In the genomic region with DNA sequence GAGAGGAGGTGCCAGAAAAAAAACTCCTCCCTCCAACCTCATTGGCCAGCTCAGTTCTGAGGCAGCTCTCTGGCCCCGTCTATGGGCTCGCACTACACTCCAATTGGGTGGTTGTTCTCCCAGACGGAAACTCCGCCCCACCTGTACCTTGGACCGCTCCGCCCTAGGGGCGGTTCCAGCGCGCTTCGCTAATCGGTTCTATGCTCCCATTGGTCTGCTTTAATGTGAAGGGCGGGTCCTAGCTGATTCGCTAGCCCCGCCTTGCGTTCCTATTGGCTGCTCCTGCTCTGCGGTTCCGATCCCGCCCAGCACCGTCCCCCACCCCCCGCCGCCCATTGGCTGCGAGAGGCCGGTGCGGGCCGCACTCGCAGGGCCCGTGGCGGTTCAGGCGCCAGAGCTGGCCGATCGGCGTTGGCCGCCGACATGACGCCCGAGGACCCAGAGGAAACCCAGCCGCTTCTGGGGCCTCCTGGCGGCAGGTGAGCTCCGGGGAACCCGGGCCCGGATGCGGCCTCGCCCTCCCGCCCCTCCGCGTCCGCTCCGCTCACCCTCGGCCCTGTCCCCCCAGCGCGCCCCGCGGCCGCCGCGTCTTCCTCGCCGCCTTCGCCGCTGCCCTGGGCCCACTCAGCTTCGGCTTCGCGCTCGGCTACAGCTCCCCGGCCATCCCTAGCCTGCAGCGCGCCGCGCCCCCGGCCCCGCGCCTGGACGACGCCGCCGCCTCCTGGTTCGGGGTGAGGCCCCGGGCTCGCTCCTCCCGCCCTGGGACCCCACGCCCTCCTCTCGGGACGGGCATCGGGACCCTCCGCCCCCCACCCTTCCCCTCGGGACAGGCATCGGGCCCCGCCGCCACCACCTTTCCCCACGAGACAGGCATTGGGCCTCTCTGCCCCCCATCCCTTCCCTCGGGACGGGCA, we compare ENCODE assay signal across 8 cellular contexts. TPM values are rescaled to one million over a fixed set of nuclear protein-coding genes. Genes with fewer than 3 reads are reported as not detected.
DNase-seq lines count a peak whose midpoint lies in the region; FAIRE-seq and TF ChIP-seq lines count a peak whose summit lies in the region.

A gene with protein sequence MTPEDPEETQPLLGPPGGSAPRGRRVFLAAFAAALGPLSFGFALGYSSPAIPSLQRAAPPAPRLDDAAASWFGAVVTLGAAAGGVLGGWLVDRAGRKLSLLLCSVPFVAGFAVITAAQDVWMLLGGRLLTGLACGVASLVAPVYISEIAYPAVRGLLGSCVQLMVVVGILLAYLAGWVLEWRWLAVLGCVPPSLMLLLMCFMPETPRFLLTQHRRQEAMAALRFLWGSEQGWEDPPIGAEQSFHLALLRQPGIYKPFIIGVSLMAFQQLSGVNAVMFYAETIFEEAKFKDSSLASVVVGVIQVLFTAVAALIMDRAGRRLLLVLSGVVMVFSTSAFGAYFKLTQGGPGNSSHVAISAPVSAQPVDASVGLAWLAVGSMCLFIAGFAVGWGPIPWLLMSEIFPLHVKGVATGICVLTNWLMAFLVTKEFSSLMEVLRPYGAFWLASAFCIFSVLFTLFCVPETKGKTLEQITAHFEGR (plus strand): TSS at position 362 of the 914 bp plus-strand sequence. CDS start 62 bp downstream, at position 424.

- H2AFZ ChIP-seq in endothelial cell of umbilical vein (ENCODE audit: low read depth, low read length), result peak within 1 kb of the TSS; percentile 97

- H3K36me3 Mint-ChIP-seq in mesothelial cell of epicardium, result peaks cover 2% of the 10 kb centered on the region

- H3K4me1 Mint-ChIP-seq in mesothelial cell of epicardium, result peaks cover 35% of the 10 kb centered on the region

- H3K4me1 ChIP-seq in NT2/D1 (ENCODE audit: insufficient read depth, insufficient read length) (peaks cover 10% of the 10 kb centered on the region), endothelial cell of umbilical vein (ENCODE audit: control insufficient read depth, extremely low read depth, insufficient read depth, low read length) (peaks cover 9% of the 10 kb centered on the region)

- POLR2A ChIA-PET in endothelial cell of umbilical vein (lab: Charles Lee), result interaction anchor here (0.6 to 1.3 kb wide), 5 partner anchors 27 to 1261 kb away, joined by 3 to 7 read pairs (median 3); a partner anchor contains a TSS

- peak; percentile 97 for FAIRE-seq in endothelial cell of umbilical vein (lab: Jason Lieb, UNC)

- H3K27ac ChIP-seq in endothelial cell of umbilical vein (ENCODE audit: insufficient read depth, low read depth, low read length), result peak within 1 kb of the TSS; percentile 5

- H3K4me2 ChIP-seq in endothelial cell of umbilical vein (ENCODE audit: insufficient read depth, low read length), result peak within 1 kb of the TSS; percentile 81

- H3K27me3 ChIP-seq in NT2/D1 (ENCODE audit: insufficient read depth, insufficient read length) (peaks cover 16% of the 10 kb centered on the region), endothelial cell of umbilical vein (ENCODE audit: control insufficient read depth in 2 of 2, insufficient read depth in 2 of 2, low read length in 2 of 2) (peaks cover 2 to 4% of the 10 kb centered on the region in 2 experiments)

- peak within 1 kb of the TSS; percentile 92 for H3K9ac ChIP-seq in NT2/D1 (ENCODE audit: insufficient read length, low read depth)
- H3K9ac ChIP-seq in endothelial cell of umbilical vein (replicated peaks; ENCODE audit: extremely low read depth, insufficient read depth, low read length), result peak within 1 kb of the TSS; percentile 59

- H3K36me3 ChIP-seq in NT2/D1 (ENCODE audit: insufficient read depth, insufficient read length, low read length) (peaks cover 38% of the 10 kb centered on the region), endothelial cell of umbilical vein (ENCODE audit: control insufficient read depth in 2 of 2, extremely low read depth in 1 of 2, insufficient read depth in 2 of 2, low read length in 2 of 2) (no peaks in the 10 kb centered on the region)

- H3K4me3 Mint-ChIP-seq in mesothelial cell of epicardium, result peak within 1 kb of the TSS; percentile 77

- intact Hi-C loops in endothelial cell of umbilical vein (cut with micrococcal nuclease), result loop anchor here (1.0 kb wide), 4 partner anchors 27 to 457 kb away; a partner anchor contains a TSS

- no peaks in the 10 kb centered on the region for H3K79me2 ChIP-seq in endothelial cell of umbilical vein (ENCODE audit: control insufficient read depth, insufficient read depth, low read length)

- no peaks in the 10 kb centered on the region for H3K9me1 ChIP-seq in endothelial cell of umbilical vein (replicated peaks; ENCODE audit: control insufficient read depth, extremely low read depth, insufficient read depth, low read length)

- dilution Hi-C loops in endothelial cell of umbilical vein (cut with MboI; ENCODE audit: extremely low pct_ligation_motif_present, low sequenced_read_pairs), result no loop called here

- H3K4me3 ChIP-seq in NT2/D1 (ENCODE audit: insufficient read length, low read depth) (peak within 1 kb of the TSS; percentile 81), endothelial cell of umbilical vein (replicated peaks in 1 of 3; ENCODE audit: insufficient read depth in 1 of 3, low read depth in 1 of 3, low read length in 3 of 3) (peak within 1 kb of the TSS; percentile 42 to 85 (median 60))

- no peaks in the 10 kb centered on the region for H3K27me3 Mint-ChIP-seq in mesothelial cell of epicardium (ENCODE audit: low read depth)

- H3K9me3 Mint-ChIP-seq in mesothelial cell of epicardium, result no peaks in the 10 kb centered on the region

- TF ChIP-seq POLR2A in endothelial cell of umbilical vein (IDR thresholded peaks at IDR 0.05; ENCODE audit: low read depth, low read length), result peak; percentile 62

- BruUV-seq in endothelial cell of umbilical vein (replicated peaks; lab: Mats Ljungman, UMichigan), result no TSS peak

- CTCF ChIA-PET in endothelial cell of umbilical vein (lab: Charles Lee), result interaction anchor here (0.7 to 3.5 kb wide), 20 partner anchors 10 to 456 kb away, joined by 3 to 19 read pairs (median 4); a partner anchor contains a TSS

- no peaks in the 10 kb centered on the region for H4K20me1 ChIP-seq in endothelial cell of umbilical vein (replicated peaks; ENCODE audit: control insufficient read depth, extremely low read depth, insufficient read depth, low read length)

- TF ChIP-seq CTCF in GM20000 (IDR thresholded peaks at IDR 0.05; ENCODE audit: extremely low read depth, missing control alignments), result no peak
- TF ChIP-seq CTCF in endothelial cell of umbilical vein (IDR thresholded peaks at IDR 0.05; ENCODE audit: extremely low read depth in 1 of 2, insufficient read depth in 1 of 2, low read depth in 1 of 2, low read length in 2 of 2), result no peak
- no peak for TF ChIP-seq CTCF in mesothelial cell of epicardium (IDR thresholded peaks at IDR 0.05; ENCODE audit: unreplicated experiment)

- DNase-seq in COLO668 (lab: John Stamatoyannopoulos, UW; ENCODE audit: unreplicated experiment), result peak; percentile 99
- peak; percentile 98 for DNase-seq in GM20000 (ENCODE audit: low spot score)
- peak; percentile 97 for DNase-seq in HS-5 (ENCODE audit: low read depth)
- DNase-seq in NT2/D1 (ENCODE audit: low read depth, low spot score), result peak; percentile 99
- peak; percentile 85 for DNase-seq in activated T-cell treated with anti-CD3 and anti-CD28 coated beads for 24 hours (ENCODE audit: low read depth)
- DNase-seq in endothelial cell of umbilical vein (ENCODE audit: low read depth, low spot score), result peak; percentile 100
- peak; percentile 97 for DNase-seq in mesothelial cell of epicardium (ENCODE audit: low spot score in 2 of 2, unreplicated experiment in 2 of 2)
- peak; percentile 79 to 85 for DNase-seq in stimulated activated CD8-positive, alpha-beta memory T cell treated with anti-CD3 and anti-CD28 coated beads, Interleukin-15, amount 100 ng/mL, for 4 hours (ENCODE audit: low read depth in 2 of 2)

- H3K9me3 ChIP-seq in NT2/D1 (ENCODE audit: insufficient read depth, low read length) (no peaks in the 10 kb centered on the region), endothelial cell of umbilical vein (replicated peaks; ENCODE audit: control insufficient read depth, insufficient read depth, low read length) (no peaks in the 10 kb centered on the region)

- H3K27ac Mint-ChIP-seq in mesothelial cell of epicardium, result peak within 1 kb of the TSS; percentile 79

TF ChIP-seq in endothelial cell of umbilical vein, 7 proteins besides CTCF, POLR2A, EP300 and RAD21:
- TF ChIP-seq JUN (IDR thresholded peaks at IDR 0.05; ENCODE audit: borderline replicate concordance, insufficient read depth, insufficient read length, low read depth), result no peak
- no peak for TF ChIP-seq EZH2 (IDR thresholded peaks at IDR 0.05; ENCODE audit: borderline replicate concordance, low read depth, low read length, severe bottlenecking)
- TF ChIP-seq, protein P1, sequence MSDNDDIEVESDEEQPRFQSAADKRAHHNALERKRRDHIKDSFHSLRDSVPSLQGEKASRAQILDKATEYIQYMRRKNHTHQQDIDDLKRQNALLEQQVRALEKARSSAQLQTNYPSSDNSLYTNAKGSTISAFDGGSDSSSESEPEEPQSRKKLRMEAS (IDR thresholded peaks at IDR 0.05; ENCODE audit: insufficient read depth, insufficient read length), result no peak
- TF ChIP-seq FOS (IDR thresholded peaks at IDR 0.05; ENCODE audit: borderline replicate concordance, insufficient read depth, low read length), result no peak
- TF ChIP-seq POLR2AphosphoS5 (IDR thresholded peaks at IDR 0.05; ENCODE audit: insufficient read depth, low read depth, low read length), result peak; percentile 75
- no peak for TF ChIP-seq GATA2 (IDR thresholded peaks at IDR 0.05; ENCODE audit: insufficient read depth, insufficient read length, low read depth, low read length)
- no peak for TF ChIP-seq MYC (IDR thresholded peaks at IDR 0.05; ENCODE audit: low read depth, low read length)
TF ChIP-seq in endothelial cell of umbilical vein: peak in this region for 1.

RNA-seq across cellular contexts. Expression of the gene that starts here (rescaled TPM):
- total RNA-seq in endothelial cell of umbilical vein (17.0 and 19.3 TPM in 2 replicates), mesothelial cell of epicardium (30.9 to 36.0 TPM (median 32.7 TPM) in 3 replicates)
- polyA plus RNA-seq in endothelial cell of umbilical vein, result 26.1 and 33.5 TPM in 2 replicates
- 13.7 and 16.7 TPM in 2 replicates for polyA plus RNA-seq in endothelial cell of umbilical vein (2011; cell fraction: cytosol; rRNA removed)
- polyA plus RNA-seq in endothelial cell of umbilical vein (2011; cell fraction: nucleus; rRNA removed), result 24.4 and 33.0 TPM in 2 replicates
- polyA plus RNA-seq in endothelial cell of umbilical vein (2012), result 10.9 and 15.6 TPM in 2 replicates
- 9.5 and 15.3 TPM in 2 replicates for polyA minus RNA-seq in endothelial cell of umbilical vein
- 18.9 TPM for polyA minus RNA-seq in endothelial cell of umbilical vein (2011; cell fraction: cytosol; rRNA and poly(A)+ RNA removed)
- 9.1 and 10.6 TPM in 2 replicates for polyA minus RNA-seq in endothelial cell of umbilical vein (2011; cell fraction: nucleus; rRNA and poly(A)+ RNA removed)

Comparison
In these comparisons a context has a peak if more than half of its experiments do, and no peak if none do; other contexts are left out.
1. Peak in every context shown above with its lines: DNase-seq, H3K4me3 ChIP-seq and H3K27ac ChIP-seq.